ENCODE assay signal across 2 cellular contexts in the genomic region with DNA sequence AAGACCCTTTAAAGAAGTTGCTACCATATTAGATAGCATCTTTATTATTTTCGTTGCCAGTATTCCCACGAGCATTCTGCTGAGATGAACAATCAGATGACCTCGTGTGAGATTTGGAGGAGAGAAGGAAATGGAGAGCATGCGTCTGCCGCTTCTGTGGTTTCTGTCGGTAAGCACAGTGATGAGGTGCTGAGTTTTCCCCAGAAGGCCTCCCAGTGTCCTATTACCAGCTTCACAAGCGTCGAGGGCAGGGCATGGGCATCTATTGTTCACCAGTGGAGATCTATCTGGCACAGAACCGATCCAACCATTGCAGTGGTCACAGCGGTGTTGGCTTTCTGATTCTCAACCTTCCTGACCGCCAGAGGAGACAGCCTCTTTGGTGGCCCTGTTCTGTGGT.
TF ChIP-seq lines count a peak whose summit lies in the region.

No MANE protein-coding gene starts in this region.

TF ChIP-seq in SK-N-SH, 30 proteins besides CTCF, POLR2A, EP300 and RAD21 (continued from another document):
- TF ChIP-seq MEF2A (IDR thresholded peaks at IDR 0.05; ENCODE audit: borderline replicate concordance, low read depth): no peak
- no peak for TF ChIP-seq RXRA (IDR thresholded peaks at IDR 0.05; ENCODE audit: borderline replicate concordance, low read depth)
- TF ChIP-seq POLR2AphosphoS5 (IDR thresholded peaks at IDR 0.05; ENCODE audit: low read depth, low read length): no peak
- TF ChIP-seq, protein P1, sequence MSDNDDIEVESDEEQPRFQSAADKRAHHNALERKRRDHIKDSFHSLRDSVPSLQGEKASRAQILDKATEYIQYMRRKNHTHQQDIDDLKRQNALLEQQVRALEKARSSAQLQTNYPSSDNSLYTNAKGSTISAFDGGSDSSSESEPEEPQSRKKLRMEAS (IDR thresholded peaks at IDR 0.05; ENCODE audit: low read depth): peak; percentile 27; the same call in 1 of the 2 replicates

TF ChIP-seq in SK-N-SH treated with all-trans-retinoic acid at 6 μM for 48 hours, 23 proteins besides CTCF, POLR2A, EP300 and RAD21 (continued from another document):
- TF ChIP-seq ESRRG (CRISPR knock-in tag; IDR thresholded peaks at IDR 0.05): no peak
- no peak for TF ChIP-seq TSHZ2 (CRISPR knock-in tag; IDR thresholded peaks at IDR 0.05)
